Comparison of ENCODE assay signal across 8 cellular contexts in the genomic region with DNA sequence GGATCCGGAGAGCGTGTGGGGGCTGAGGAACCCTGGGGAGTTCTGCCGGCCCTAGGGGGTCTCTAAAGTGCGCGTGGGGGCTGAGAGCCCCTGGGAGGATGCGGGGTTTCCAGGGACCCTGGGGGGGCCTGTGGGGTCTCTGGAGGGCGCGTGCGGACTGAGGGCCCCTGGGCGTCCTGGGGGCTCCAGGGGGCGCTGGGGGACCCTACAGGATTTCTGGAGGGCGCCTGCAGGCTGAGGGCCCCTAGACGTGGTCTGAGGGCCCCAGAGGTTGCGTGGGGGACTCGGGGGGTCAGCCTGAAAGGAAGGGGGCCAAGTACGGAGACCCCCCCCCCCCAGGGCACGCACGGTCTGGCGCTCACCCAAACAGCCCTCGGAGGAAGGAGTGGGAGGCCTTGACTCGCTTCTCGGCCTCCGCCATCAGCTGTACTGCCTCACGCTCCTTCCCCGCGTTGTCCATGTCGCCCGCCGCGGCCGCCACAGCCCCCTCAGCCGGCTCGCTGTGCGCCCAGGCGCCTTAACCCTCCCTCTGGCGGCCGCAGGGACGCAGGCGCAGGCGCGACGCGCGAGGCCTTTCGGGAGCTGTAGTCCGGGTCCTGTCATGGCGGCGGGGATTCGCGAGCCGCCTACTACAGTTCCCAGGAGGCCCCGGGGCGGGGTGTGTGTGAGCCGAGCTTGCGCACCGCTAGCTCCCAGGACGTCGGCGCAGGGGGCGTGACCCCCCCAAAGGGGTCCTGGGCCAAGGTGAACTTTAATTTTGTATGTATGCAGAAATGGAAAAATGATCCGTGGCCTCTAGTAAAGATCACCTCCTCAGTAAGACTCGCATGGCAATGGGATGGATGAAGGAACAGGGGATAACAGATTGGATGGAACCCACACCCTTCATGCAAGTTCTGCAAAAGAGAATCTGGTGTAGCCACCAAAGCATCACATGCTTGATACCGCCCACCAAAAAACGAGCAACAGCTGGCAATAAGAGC. TPM values are rescaled to one million over a fixed set of nuclear protein-coding genes. Genes with fewer than 3 reads are reported as not detected.
DNase-seq lines count a peak whose midpoint lies in the region; ATAC-seq and TF ChIP-seq lines count a peak whose summit lies in the region.

NAPB (minus strand) TSS at position 546 of the 983 bp plus-strand sequence; CDS start at position 460, 86 bp downstream.

- peak within 1 kb of the TSS; percentile 69 to 93 (median 88) for H3K27ac ChIP-seq in spleen

- H3K27ac Mint-ChIP-seq in WTC11, result no peak within 1 kb of the TSS

- 0 to 1% (median 1%) methylated on average over 44 to 64 of the region's 64 CpGs for WGBS in spleen, 5 donors

- CTCF ChIA-PET in WTC11 (lab: Charles Lee), result interaction anchor here (0.5 to 2.7 kb wide), 16 partner anchors 13 to 355 kb away, joined by 3 to 12 read pairs (median 4); partner anchors contain the start of gene NXT1

- TF ChIP-seq CTCF in WTC11 (IDR thresholded peaks at IDR 0.05) (no peak), cardiac fibroblast (IDR thresholded peaks at IDR 0.05; ENCODE audit: low read depth, low read length) (peak; percentile 41), spleen (IDR thresholded peaks at IDR 0.05 in 8 of 11, conservative IDR thresholded peaks at IDR 0.05 in 3 of 11) (peak; percentile 68 to 92 (median 84))

- peaks cover 10% of the 10 kb centered on the region for H3K36me3 Mint-ChIP-seq in WTC11

- peak; percentile 21 to 76 (median 72) for TF ChIP-seq POLR2A in spleen (IDR thresholded peaks at IDR 0.05)

- H3K4me1 ChIP-seq in spleen, result peaks cover 3 to 51% (median 35%) of the 10 kb centered on the region in 6 donors

- DNase-seq in AG20443 (ENCODE audit: low spot score) (peak; percentile 99), NCI-H226 (peak; percentile 88), WTC11 (ENCODE audit: low spot score) (peak; percentile 95), cardiac fibroblast (ENCODE audit: low read depth in 2 of 2) (peak; percentile 93), inferior parietal cortex (ENCODE audit: extremely low spot score) (peak; percentile 93), spleen (peak; percentile 100)

- H3K4me3 ChIP-seq in cardiac fibroblast (replicated peaks in 1 of 2; ENCODE audit: low read depth in 2 of 2, low read length in 2 of 2) (peak within 1 kb of the TSS; percentile 91 to 100), spleen (peak within 1 kb of the TSS; percentile 67 to 96 (median 80))

- ATAC-seq in GM19025 (IDR thresholded peaks at IDR 0.05; ENCODE audit: low read depth, unreplicated experiment) (peak; percentile 96), HG03280 (IDR thresholded peaks at IDR 0.05; ENCODE audit: unreplicated experiment) (peak; percentile 97), WTC11 (peak; percentile 99)

- H3K9me3 ChIP-seq in spleen, result no peaks in the 10 kb centered on the region

- peak within 1 kb of the TSS; percentile 77 for H3K4me3 Mint-ChIP-seq in WTC11

- peaks cover 26% of the 10 kb centered on the region for H3K4me1 Mint-ChIP-seq in WTC11

- no peaks in the 10 kb centered on the region for H3K36me3 ChIP-seq in spleen

- H3K27me3 ChIP-seq in spleen (replicated peaks in 1 of 7), result peaks cover 0 to 8% (median 0%) of the 10 kb centered on the region in 7 donors

- peaks cover 6% of the 10 kb centered on the region; the same call in 1 of the 2 replicates for H3K27me3 Mint-ChIP-seq in WTC11 (ENCODE audit: low read depth)

- intact Hi-C loops in spleen (cut with DNase I; ENCODE audit: low total_unique reads), result no loop called here

- POLR2A ChIA-PET in WTC11 (lab: Charles Lee), result interaction anchor here (0.6 to 1.9 kb wide), 7 partner anchors 23 to 599 kb away, joined by 3 to 16 read pairs (median 3); partner anchors contain the start of genes GZF1 and NXT1

- peaks cover 15% of the 10 kb centered on the region for H3K9me3 Mint-ChIP-seq in WTC11

TF ChIP-seq in WTC11, 78 proteins besides CTCF, POLR2A, EP300 and RAD21 (continues in another document):
- no peak for TF ChIP-seq IRF2 (CRISPR knock-in tag; IDR thresholded peaks at IDR 0.05; ENCODE audit: borderline replicate concordance, low read depth)
- TF ChIP-seq ZNF317 (CRISPR knock-in tag; IDR thresholded peaks at IDR 0.05; ENCODE audit: borderline replicate concordance, low read depth), result no peak
- TF ChIP-seq, protein P1, sequence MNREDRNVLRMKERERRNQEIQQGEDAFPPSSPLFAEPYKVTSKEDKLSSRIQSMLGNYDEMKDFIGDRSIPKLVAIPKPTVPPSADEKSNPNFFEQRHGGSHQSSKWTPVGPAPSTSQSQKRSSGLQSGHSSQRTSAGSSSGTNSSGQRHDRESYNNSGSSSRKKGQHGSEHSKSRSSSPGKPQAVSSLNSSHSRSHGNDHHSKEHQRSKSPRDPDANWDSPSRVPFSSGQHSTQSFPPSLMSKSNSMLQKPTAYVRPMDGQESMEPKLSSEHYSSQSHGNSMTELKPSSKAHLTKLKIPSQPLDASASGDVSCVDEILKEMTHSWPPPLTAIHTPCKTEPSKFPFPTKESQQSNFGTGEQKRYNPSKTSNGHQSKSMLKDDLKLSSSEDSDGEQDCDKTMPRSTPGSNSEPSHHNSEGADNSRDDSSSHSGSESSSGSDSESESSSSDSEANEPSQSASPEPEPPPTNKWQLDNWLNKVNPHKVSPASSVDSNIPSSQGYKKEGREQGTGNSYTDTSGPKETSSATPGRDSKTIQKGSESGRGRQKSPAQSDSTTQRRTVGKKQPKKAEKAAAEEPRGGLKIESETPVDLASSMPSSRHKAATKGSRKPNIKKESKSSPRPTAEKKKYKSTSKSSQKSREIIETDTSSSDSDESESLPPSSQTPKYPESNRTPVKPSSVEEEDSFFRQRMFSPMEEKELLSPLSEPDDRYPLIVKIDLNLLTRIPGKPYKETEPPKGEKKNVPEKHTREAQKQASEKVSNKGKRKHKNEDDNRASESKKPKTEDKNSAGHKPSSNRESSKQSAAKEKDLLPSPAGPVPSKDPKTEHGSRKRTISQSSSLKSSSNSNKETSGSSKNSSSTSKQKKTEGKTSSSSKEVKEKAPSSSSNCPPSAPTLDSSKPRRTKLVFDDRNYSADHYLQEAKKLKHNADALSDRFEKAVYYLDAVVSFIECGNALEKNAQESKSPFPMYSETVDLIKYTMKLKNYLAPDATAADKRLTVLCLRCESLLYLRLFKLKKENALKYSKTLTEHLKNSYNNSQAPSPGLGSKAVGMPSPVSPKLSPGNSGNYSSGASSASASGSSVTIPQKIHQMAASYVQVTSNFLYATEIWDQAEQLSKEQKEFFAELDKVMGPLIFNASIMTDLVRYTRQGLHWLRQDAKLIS (CRISPR knock-in tag; IDR thresholded peaks at IDR 0.05; ENCODE audit: borderline replicate concordance), result no peak
- TF ChIP-seq GABPB1 (CRISPR knock-in tag; IDR thresholded peaks at IDR 0.05), result peak; percentile 74
- TF ChIP-seq SP1 (CRISPR knock-in tag; conservative IDR thresholded peaks at IDR 0.05), result peak; percentile 68
- peak; percentile 33; the same call in 1 of the 2 replicates for TF ChIP-seq MYBL2 (CRISPR knock-in tag; IDR thresholded peaks at IDR 0.05)
- TF ChIP-seq FOXP4 (CRISPR knock-in tag; IDR thresholded peaks at IDR 0.05), result peak; percentile 66; the same call in 1 of the 2 replicates
- TF ChIP-seq, protein P2, sequence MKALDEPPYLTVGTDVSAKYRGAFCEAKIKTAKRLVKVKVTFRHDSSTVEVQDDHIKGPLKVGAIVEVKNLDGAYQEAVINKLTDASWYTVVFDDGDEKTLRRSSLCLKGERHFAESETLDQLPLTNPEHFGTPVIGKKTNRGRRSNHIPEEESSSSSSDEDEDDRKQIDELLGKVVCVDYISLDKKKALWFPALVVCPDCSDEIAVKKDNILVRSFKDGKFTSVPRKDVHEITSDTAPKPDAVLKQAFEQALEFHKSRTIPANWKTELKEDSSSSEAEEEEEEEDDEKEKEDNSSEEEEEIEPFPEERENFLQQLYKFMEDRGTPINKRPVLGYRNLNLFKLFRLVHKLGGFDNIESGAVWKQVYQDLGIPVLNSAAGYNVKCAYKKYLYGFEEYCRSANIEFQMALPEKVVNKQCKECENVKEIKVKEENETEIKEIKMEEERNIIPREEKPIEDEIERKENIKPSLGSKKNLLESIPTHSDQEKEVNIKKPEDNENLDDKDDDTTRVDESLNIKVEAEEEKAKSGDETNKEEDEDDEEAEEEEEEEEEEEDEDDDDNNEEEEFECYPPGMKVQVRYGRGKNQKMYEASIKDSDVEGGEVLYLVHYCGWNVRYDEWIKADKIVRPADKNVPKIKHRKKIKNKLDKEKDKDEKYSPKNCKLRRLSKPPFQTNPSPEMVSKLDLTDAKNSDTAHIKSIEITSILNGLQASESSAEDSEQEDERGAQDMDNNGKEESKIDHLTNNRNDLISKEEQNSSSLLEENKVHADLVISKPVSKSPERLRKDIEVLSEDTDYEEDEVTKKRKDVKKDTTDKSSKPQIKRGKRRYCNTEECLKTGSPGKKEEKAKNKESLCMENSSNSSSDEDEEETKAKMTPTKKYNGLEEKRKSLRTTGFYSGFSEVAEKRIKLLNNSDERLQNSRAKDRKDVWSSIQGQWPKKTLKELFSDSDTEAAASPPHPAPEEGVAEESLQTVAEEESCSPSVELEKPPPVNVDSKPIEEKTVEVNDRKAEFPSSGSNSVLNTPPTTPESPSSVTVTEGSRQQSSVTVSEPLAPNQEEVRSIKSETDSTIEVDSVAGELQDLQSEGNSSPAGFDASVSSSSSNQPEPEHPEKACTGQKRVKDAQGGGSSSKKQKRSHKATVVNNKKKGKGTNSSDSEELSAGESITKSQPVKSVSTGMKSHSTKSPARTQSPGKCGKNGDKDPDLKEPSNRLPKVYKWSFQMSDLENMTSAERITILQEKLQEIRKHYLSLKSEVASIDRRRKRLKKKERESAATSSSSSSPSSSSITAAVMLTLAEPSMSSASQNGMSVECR (CRISPR knock-in tag; IDR thresholded peaks at IDR 0.05; ENCODE audit: borderline replicate concordance), result peak; percentile 61; the same call in 1 of the 2 replicates

RNA-seq across cellular contexts. Expression of gene NAPB, which starts in this region (rescaled TPM):
- total RNA-seq in WTC11 (2021) (12.9 to 15.1 TPM (median 13.3 TPM) in 3 replicates), spleen (10 to 100 TPM; 11.3 to 31.9 (median 16.2) TPM)
- polyA plus RNA-seq in spleen, result 1 to 10 TPM; 3.4 to 6.9 (median 4.5) TPM

Comparison
In these comparisons a context has a peak if more than half of its experiments do, and no peak if none do; other contexts are left out.
1. Peak in every context shown above with its lines: DNase-seq, ATAC-seq, H3K4me3 ChIP-seq and H3K27ac ChIP-seq.